Comparison of ENCODE assay signal across 11 cellular contexts in genomic region chr1:3907031-3907534, GRCh38. TPM values are rescaled to one million over a fixed set of nuclear protein-coding genes. Genes with fewer than 3 reads are reported as not detected.
DNase-seq lines count a peak whose midpoint lies in the region; ATAC-seq, FAIRE-seq and TF ChIP-seq lines count a peak whose summit lies in the region.
"Had no signal": no experiment of that assay in that cellular context is flagged by ENCODE, and none has a peak within 500 bp of the region (broad histone marks: within the 10 kb centered on the region; RNA-seq: fewer than 3 reads in every experiment).

No MANE protein-coding gene starts in this region.

- peak; percentile 51 for DNase-seq in activated T-cell treated with anti-CD3 and anti-CD28 coated beads for 48 hours (ENCODE audit: low read depth)
- DNase-seq in activated T-cell treated with anti-CD3 and anti-CD28 coated beads, Interleukin-2, amount 50 U/mL, for 4 hours: no peak
- DNase-seq in epithelial cell of esophagus (ENCODE audit: low read depth): peak; percentile 19
- DNase-seq in stimulated activated CD8-positive, alpha-beta memory T cell treated with anti-CD3 and anti-CD28 coated beads, Interleukin-15, amount 100 ng/mL, for 48 hours (ENCODE audit: low read depth in 2 of 2): peak; percentile 28 to 42
- DNase-seq in H54 (ENCODE audit: insufficient read length, low spot score): no peak
- DNase-seq: amygdala; stimulated activated naive CD4-positive, alpha-beta T cell had no signal

- H3K4me2 ChIP-seq in OCI-LY1 (ENCODE audit: low read length): no peak overlapping the region

- H4K20me1 ChIP-seq in OCI-LY1 (ENCODE audit: insufficient read depth, low read length): no peaks in the 10 kb centered on the region

- H3K9me3 Mint-ChIP-seq in activated T-cell treated with anti-CD3 and anti-CD28 coated beads, Interleukin-2, amount 50 U/mL, for 4 hours: no peaks in the 10 kb centered on the region
- H3K9me3 Mint-ChIP-seq: CD4-positive, alpha-beta T cell had no signal

- H3K4me1 ChIP-seq in OCI-LY1 (ENCODE audit: insufficient read depth, low read length, severe bottlenecking): peaks cover 99% of the 10 kb centered on the region

- no peak overlapping the region for H3K9ac ChIP-seq in OCI-LY1 (ENCODE audit: low read length)

- no peaks in the 10 kb centered on the region for H3K27me3 ChIP-seq in OCI-LY1 (ENCODE audit: insufficient read depth, low read length)

- no peaks in the 10 kb centered on the region for H3K9me3 ChIP-seq in OCI-LY1 (ENCODE audit: low read length)

- H3K4me1 Mint-ChIP-seq in activated T-cell treated with anti-CD3 and anti-CD28 coated beads, Interleukin-2, amount 50 U/mL, for 4 hours (ENCODE audit: low read depth): peaks cover 30% of the 10 kb centered on the region

- H3K4me3 Mint-ChIP-seq in activated T-cell treated with anti-CD3 and anti-CD28 coated beads, Interleukin-2, amount 50 U/mL, for 4 hours: no peak overlapping the region
- H3K4me3 Mint-ChIP-seq: CD4-positive, alpha-beta T cell had no signal

- no peaks in the 10 kb centered on the region for H3K36me3 ChIP-seq in OCI-LY1 (ENCODE audit: insufficient read depth, low read length)

- no peak for TF ChIP-seq POLR2A in H54 (IDR thresholded peaks at IDR 0.05; ENCODE audit: low read depth, low read length)

- FAIRE-seq in H54 (lab: Jason Lieb, UNC): no peak

- H3K4me3 ChIP-seq in OCI-LY1 (ENCODE audit: low read depth, low read length, poor library complexity, severe bottlenecking) (no peak overlapping the region), epithelial cell of esophagus (ENCODE audit: low read length) (no peak overlapping the region)

- no peaks in the 10 kb centered on the region for H3K9me2 ChIP-seq in OCI-LY1 (ENCODE audit: low read depth, low read length)

- no peaks in the 10 kb centered on the region for H3K79me2 ChIP-seq in OCI-LY1 (ENCODE audit: insufficient read depth, low read length)

- no peak for ATAC-seq in activated T-cell treated with anti-CD3 and anti-CD28 coated beads, Interleukin-2, amount 50 U/mL, for 4 hours
- ATAC-seq in HG03442 (IDR thresholded peaks at IDR 0.05; ENCODE audit: unreplicated experiment): no peak
- ATAC-seq in HG02840 (IDR thresholded peaks at IDR 0.05; ENCODE audit: low FRiP score, unreplicated experiment): no peak

- H3K36me3 Mint-ChIP-seq in activated T-cell treated with anti-CD3 and anti-CD28 coated beads, Interleukin-2, amount 50 U/mL, for 4 hours (ENCODE audit: insufficient read depth): no peaks in the 10 kb centered on the region

- H3K27ac ChIP-seq in OCI-LY1 (ENCODE audit: low read depth, low read length, poor library complexity, severe bottlenecking): peak overlapping the region; percentile 97

- H3K27me3 Mint-ChIP-seq in activated T-cell treated with anti-CD3 and anti-CD28 coated beads, Interleukin-2, amount 50 U/mL, for 4 hours (ENCODE audit: low read depth): no peaks in the 10 kb centered on the region
- H3K27me3 Mint-ChIP-seq: CD4-positive, alpha-beta T cell had no signal

- TF ChIP-seq CTCF in OCI-LY1 (IDR thresholded peaks at IDR 0.05; ENCODE audit: low read length): peak; percentile 58
- TF ChIP-seq CTCF in epithelial cell of esophagus (IDR thresholded peaks at IDR 0.05; ENCODE audit: insufficient read depth, low read depth, low read length, missing control alignments): no peak

- H3F3A ChIP-seq in OCI-LY1 (ENCODE audit: insufficient read depth, low read length): 0 out of 2 replicates have a peak, but pooled peaks cover 6% of the 10 kb centered on the region

- no peak overlapping the region for H2AFZ ChIP-seq in OCI-LY1 (ENCODE audit: low read length)

RNA-seq across cellular contexts. Expression of gene C1orf174, which starts 7.0 kb away (rescaled TPM):
- total RNA-seq in activated T-cell treated with anti-CD3 and anti-CD28 coated beads, Interleukin-2, amount 50 U/mL, for 4 hours: 10 to 100 TPM; 55.0 to 61.8 (median 60.5) TPM

RNA-seq across cellular contexts. Expression of gene DFFB, which starts 49.8 kb away (rescaled TPM):
- total RNA-seq in activated T-cell treated with anti-CD3 and anti-CD28 coated beads, Interleukin-2, amount 50 U/mL, for 4 hours: 10 to 100 TPM; 11.1 to 13.4 (median 13.0) TPM

RNA-seq across cellular contexts. Expression of gene CEP104, which starts 50.1 kb away (rescaled TPM):
- 10 to 100 TPM; 45.4 to 52.1 (median 49.1) TPM for total RNA-seq in activated T-cell treated with anti-CD3 and anti-CD28 coated beads, Interleukin-2, amount 50 U/mL, for 4 hours

Comparison
In these comparisons a context has a peak if more than half of its experiments do, and no peak if none do; other contexts are left out.
1. DNase-seq: peak in activated T-cell treated with anti-CD3 and anti-CD28 coated beads for 48 hours (single experiment), epithelial cell of esophagus (single experiment) and stimulated activated CD8-positive, alpha-beta memory T cell treated with anti-CD3 and anti-CD28 coated beads, Interleukin-15, amount 100 ng/mL, for 48 hours (2 of 2); none in activated T-cell treated with anti-CD3 and anti-CD28 coated beads, Interleukin-2, amount 50 U/mL, for 4 hours (single experiment) and H54 (single experiment).